21 cellular contexts compared by ENCODE assay signal in genomic region chr9:136303066-136303824, GRCh38. TPM values are rescaled to one million over a fixed set of nuclear protein-coding genes. Genes with fewer than 3 reads are reported as not detected.
DNase-seq lines count a peak whose midpoint lies in the region; ATAC-seq, FAIRE-seq and TF ChIP-seq lines count a peak whose summit lies in the region.
"Had no signal": no experiment of that assay in that cellular context is flagged by ENCODE, and none has a peak within 500 bp of the region (broad histone marks: within the 10 kb centered on the region; RNA-seq: fewer than 3 reads in every experiment).

No MANE protein-coding gene starts in this region.

- H2AFZ ChIP-seq in GM23338: no peak overlapping the region
- H2AFZ ChIP-seq: PC-9 had no signal

- no peaks in the 10 kb centered on the region for H3K36me3 ChIP-seq in GM23338 (ENCODE audit: insufficient read depth)
- H3K36me3 ChIP-seq in kidney (ENCODE audit: control insufficient read depth in 1 of 2, insufficient read depth in 2 of 2, low read length in 2 of 2): no peaks in the 10 kb centered on the region
- H3K36me3 ChIP-seq in ovary: no peaks in the 10 kb centered on the region
- H3K36me3 ChIP-seq: SJSA1 had no signal

- no peaks in the 10 kb centered on the region for H3K4me1 Mint-ChIP-seq in Calu3 (ENCODE audit: low read depth, unreplicated experiment)
- H3K4me1 Mint-ChIP-seq in GM23338: peaks cover 3% of the 10 kb centered on the region; the same call in 2 of the 3 replicates
- peaks cover 0 to 5% of the 10 kb centered on the region in 2 donors for H3K4me1 Mint-ChIP-seq in natural killer cell

- TF ChIP-seq POLR2A in ovary (IDR thresholded peaks at IDR 0.05): no peak

- ATAC-seq in GM23338 (peak; percentile 38), HG03469 (IDR thresholded peaks at IDR 0.05; ENCODE audit: unreplicated experiment) (no peak), natural killer cell (no peak)

- no peak for TF ChIP-seq EP300 in ovary (IDR thresholded peaks at IDR 0.05)

- H3K4me1 ChIP-seq in GM23338 (ENCODE audit: insufficient read depth): no peaks in the 10 kb centered on the region
- H3K4me1 ChIP-seq in kidney (ENCODE audit: control insufficient read depth in 1 of 2, insufficient read depth in 1 of 2, low read depth in 1 of 2, low read length in 2 of 2): no peaks in the 10 kb centered on the region
- no peaks in the 10 kb centered on the region for H3K4me1 ChIP-seq in ovary (ENCODE audit: insufficient read depth)
- H3K4me1 ChIP-seq: SJSA1 had no signal

- H3K27ac ChIP-seq in GM23338 (ENCODE audit: low read depth) (no peak overlapping the region), kidney (ENCODE audit: low read depth in 2 of 2, low read length in 2 of 2) (no peak overlapping the region), ovary (no peak overlapping the region)
- H3K27ac ChIP-seq: PC-9, SJSA1 had no signal

- no peaks in the 10 kb centered on the region for H4K20me1 ChIP-seq in GM23338 (replicated peaks; ENCODE audit: insufficient read depth)

- no peaks in the 10 kb centered on the region for H3K9me3 ChIP-seq in kidney (ENCODE audit: control insufficient read depth in 1 of 2, low read length in 2 of 2)
- H3K9me3 ChIP-seq in ovary: no peaks in the 10 kb centered on the region
- H3K9me3 ChIP-seq: SJSA1 had no signal

- BruUV-seq in Calu3 (replicated peaks; lab: Mats Ljungman, UMichigan): no TSS peak

- H3K4me3 Mint-ChIP-seq in Calu3 (ENCODE audit: low read depth, unreplicated experiment): no peak overlapping the region
- H3K4me3 Mint-ChIP-seq in GM23338: no peak overlapping the region
- H3K4me3 Mint-ChIP-seq in natural killer cell: no peak overlapping the region
- H3K4me3 Mint-ChIP-seq: CD14-positive monocyte; T-helper 1 cell treated with Interleukin-12 subunit alpha and Interleukin-12 subunit beta and Interleukin-4 antibody, amounts not matched to agents 30 μg/mL and 1 μg/mL, for 36 hours had no signal

- H3K79me2 ChIP-seq in GM23338 (replicated peaks; ENCODE audit: insufficient read depth): no peaks in the 10 kb centered on the region

- no peak for TF ChIP-seq CTCF in Calu3 (IDR thresholded peaks at IDR 0.05; ENCODE audit: unreplicated experiment)
- TF ChIP-seq CTCF in GM23338 (conservative IDR thresholded peaks at IDR 0.05; ENCODE audit: low read depth in 2 of 2): no peak
- no peak for TF ChIP-seq CTCF in kidney (IDR thresholded peaks at IDR 0.05; ENCODE audit: borderline replicate concordance, extremely low read depth, insufficient read depth)
- TF ChIP-seq CTCF in ovary (IDR thresholded peaks at IDR 0.05): no peak
- TF ChIP-seq CTCF in natural killer cell (IDR thresholded peaks at IDR 0.05): no peak

- no peaks in the 10 kb centered on the region for H3K27me3 ChIP-seq in GM23338 (ENCODE audit: insufficient read depth)
- H3K27me3 ChIP-seq in ovary: no peaks in the 10 kb centered on the region
- H3K27me3 ChIP-seq: SJSA1 had no signal

- H3K27ac Mint-ChIP-seq in Calu3 (ENCODE audit: unreplicated experiment) (no peak overlapping the region), GM23338 (no peak overlapping the region), natural killer cell (no peak overlapping the region)
- H3K27ac Mint-ChIP-seq: CD14-positive monocyte; T-helper 1 cell treated with Interleukin-12 subunit alpha and Interleukin-12 subunit beta and Interleukin-4 antibody, amounts not matched to agents 30 μg/mL and 1 μg/mL, for 36 hours had no signal

- H3K36me3 Mint-ChIP-seq in Calu3 (ENCODE audit: insufficient read depth, unreplicated experiment) (no peaks in the 10 kb centered on the region), GM23338 (ENCODE audit: low read depth) (no peaks in the 10 kb centered on the region), natural killer cell (no peaks in the 10 kb centered on the region)
- H3K36me3 Mint-ChIP-seq: CD14-positive monocyte had no signal

- no peak overlapping the region for H3K4me2 ChIP-seq in GM23338
- H3K4me2 ChIP-seq: PC-9 had no signal

- peak; percentile 21 for DNase-seq in Calu3
- DNase-seq in GM23338 (ENCODE audit: low spot score): peak; percentile 32
- DNase-seq in RPMI8226: peak; percentile 84
- peak; percentile 66 for DNase-seq in kidney
- no peak for DNase-seq in ovary
- DNase-seq in natural killer cell: no peak
- DNase-seq: ACHN, DMS 273 treated with DMSO at 0.1 percent for 48 hours, GDM1, HCEC 1CT, NCI-H1417 treated with DMSO at 0.1 percent for 48 hours, NCI-H187 treated with DMSO at 0.1 percent for 48 hours, NCI-H446 treated with DMSO at 0.1 percent for 48 hours, NCI-H774, PC-9 had no signal

- H3K27me3 Mint-ChIP-seq in Calu3 (ENCODE audit: unreplicated experiment) (no peaks in the 10 kb centered on the region), GM23338 (ENCODE audit: insufficient read depth, low read depth, poor library complexity) (peaks cover 3% of the 10 kb centered on the region), natural killer cell (ENCODE audit: low read depth in 2 of 2) (no peaks in the 10 kb centered on the region)

- intact Hi-C loops in Calu3 (cut with micrococcal nuclease; ENCODE audit: unreplicated experiment) (no loop called here), kidney (cut with DNase I) (no loop called here), ovary (cut with DNase I) (no loop called here), natural killer cell (cut with micrococcal nuclease) (no loop called here)

- H3K4me3 ChIP-seq in GM23338: no peak overlapping the region
- H3K4me3 ChIP-seq in kidney (ENCODE audit: low read length in 2 of 2): no peak overlapping the region
- no peak overlapping the region for H3K4me3 ChIP-seq in ovary
- H3K4me3 ChIP-seq: PC-9, SJSA1 had no signal

- H3K9me2 ChIP-seq in GM23338 (ENCODE audit: insufficient read depth): no peaks in the 10 kb centered on the region

- WGBS in ovary, 3 donors: 71 to 75% (median 72%) methylated on average over 26 to 34 of the region's 34 CpGs

- no peak for FAIRE-seq in kidney (lab: Jason Lieb, UNC)

- no peaks in the 10 kb centered on the region for H3K9me3 Mint-ChIP-seq in Calu3 (ENCODE audit: low read depth, unreplicated experiment)
- no peaks in the 10 kb centered on the region for H3K9me3 Mint-ChIP-seq in GM23338
- no peaks in the 10 kb centered on the region for H3K9me3 Mint-ChIP-seq in natural killer cell
- H3K9me3 Mint-ChIP-seq: T-helper 1 cell treated with Interleukin-12 subunit alpha and Interleukin-12 subunit beta and Interleukin-4 antibody, amounts not matched to agents 30 μg/mL and 1 μg/mL, for 36 hours had no signal

- no peak overlapping the region for H3K9ac ChIP-seq in kidney (ENCODE audit: low read length in 2 of 2)

- peaks cover 11% of the 10 kb centered on the region for H3F3A ChIP-seq in GM23338 (replicated peaks; ENCODE audit: low read depth)

- CTCF ChIA-PET in Calu3 (lab: Charles Lee): no interaction called here

TF ChIP-seq in GM23338, 12 proteins besides CTCF, POLR2A, EP300 and RAD21 (continues in another document):
- TF ChIP-seq CREB1 (CRISPR knock-in tag; IDR thresholded peaks at IDR 0.05; ENCODE audit: low read depth) (no peak), STAT1 (IDR thresholded peaks at IDR 0.05; ENCODE audit: unreplicated experiment) (no peak), EZH2phosphoT487 (IDR thresholded peaks at IDR 0.05; ENCODE audit: unreplicated experiment) (no peak), NANOG (IDR thresholded peaks at IDR 0.05; ENCODE audit: borderline replicate concordance) (no peak), ZNF331 (CRISPR knock-in tag; IDR thresholded peaks at IDR 0.05; ENCODE audit: low read depth) (no peak)

RNA-seq across cellular contexts. Expression of gene CCDC187, which starts 0.6 kb away (rescaled TPM):
- 0.44 and 0.73 TPM in 2 replicates for total RNA-seq in Calu3 (2022)
- total RNA-seq in GM23338 (2014; rRNA removed; shearing (Covaris generic)): 0.14 TPM in 1 of 2 replicates, not detected in the other
- polyA plus RNA-seq in GM23338 (2016; fragmentation: Nextera tagmentation; extraction: Ambion mirVana): not detected in 2 replicates
- total RNA-seq in kidney: 2.3 TPM
- polyA plus RNA-seq in kidney (ENCODE audit: insufficient read depth, low read depth, low replicate concordance): 0.84 TPM
- 10 to 100 TPM in 1 of 7 donors, 1 to 10 TPM in 2, under 1 TPM in 3, not detected in 1; 0.03 to 15.7 (median 1.2) TPM for total RNA-seq in ovary
- polyA plus RNA-seq in ovary: under 1 TPM; 0.02 to 0.05 TPM
- under 1 TPM in 1 of 3 donors, not detected in 2; 0.18 TPM for total RNA-seq in natural killer cell
- total RNA-seq: Daoy, M059J, SJSA1 had no signal
- polyA plus RNA-seq: CD14-positive monocyte had no signal

RNA-seq across cellular contexts. Expression of gene GPSM1, which starts 24.1 kb away (rescaled TPM):
- total RNA-seq in Calu3 (2022): 3.9 and 5.7 TPM in 2 replicates
- 21.3 and 23.2 TPM in 2 replicates for total RNA-seq in GM23338 (2014; rRNA removed; shearing (Covaris generic))
- 4.8 and 5.6 TPM in 2 replicates for polyA plus RNA-seq in GM23338 (2016; fragmentation: Nextera tagmentation; extraction: Ambion mirVana)
- 11.6 TPM for total RNA-seq in kidney
- polyA plus RNA-seq in kidney (ENCODE audit: insufficient read depth, low read depth, low replicate concordance): 11.9 TPM
- total RNA-seq in ovary: 10 to 100 TPM; 14.1 to 65.4 (median 36.4) TPM
- 10 to 100 TPM in 1 of 2 donors, under 1 TPM in 1; 0.57 to 26.6 TPM for polyA plus RNA-seq in ovary
- total RNA-seq in natural killer cell: 1 to 10 TPM; 2.6 to 4.2 (median 3.4) TPM

RNA-seq across cellular contexts. Expression of gene QSOX2, which starts 57.6 kb away (rescaled TPM):
- total RNA-seq in Calu3 (2022): 18.9 and 20.5 TPM in 2 replicates
- 25.5 and 29.2 TPM in 2 replicates for total RNA-seq in GM23338 (2014; rRNA removed; shearing (Covaris generic))
- polyA plus RNA-seq in GM23338 (2016; fragmentation: Nextera tagmentation; extraction: Ambion mirVana): 9.2 and 10.5 TPM in 2 replicates
- total RNA-seq in kidney: 10.1 TPM
- 4.0 TPM for polyA plus RNA-seq in kidney (ENCODE audit: insufficient read depth, low read depth, low replicate concordance)
- 10 to 100 TPM in 3 of 7 donors, 1 to 10 TPM in 4; 7.5 to 14.3 (median 10.0) TPM for total RNA-seq in ovary
- 1 to 10 TPM; 5.6 to 5.8 TPM for polyA plus RNA-seq in ovary
- total RNA-seq in natural killer cell: 10 to 100 TPM; 10.8 to 16.7 (median 16.6) TPM

Comparison
In these comparisons a context has a peak if more than half of its experiments do, and no peak if none do; other contexts are left out.
1. DNase-seq: peak in Calu3 (single experiment), GM23338 (single experiment), RPMI8226 (single experiment) and kidney (single experiment); none in ovary (0 of 5) and natural killer cell (single experiment).